Comparison of ENCODE assay signal across 8 cellular contexts in genomic region chr4:68349361-68350360, GRCh38. TPM values are rescaled to one million over a fixed set of nuclear protein-coding genes. Genes with fewer than 3 reads are reported as not detected.
A peak's percentile ranks its signal among the peaks of the same experiment; 100 is the strongest.
DNase-seq lines count a peak whose midpoint lies in the region; ATAC-seq and TF ChIP-seq lines count a peak whose summit lies in the region.

TSS of gene YTHDC1 (minus strand) at chr4:68350090. CDS start at chr4:68349753, 337 bp downstream.

- intact Hi-C loops in left ventricle myocardium superior (cut with micrococcal nuclease) = no loop called here
- intact Hi-C loops in prostate gland (cut with DNase I) = no loop called here

- H3K4me1 ChIP-seq in prostate gland (replicated peaks) = no peaks in the 10 kb centered on the region
- H3K4me1 ChIP-seq in urinary bladder (ENCODE audit: insufficient read depth) = peaks cover 1% of the 10 kb centered on the region

- H3K4me3 ChIP-seq in prostate gland = peak within 1 kb of the TSS; percentile 94
- peak within 1 kb of the TSS; percentile 69 for H3K4me3 ChIP-seq in urinary bladder (ENCODE audit: low read depth, low read length)

- peak within 1 kb of the TSS; percentile 97 for H3K27ac ChIP-seq in angular gyrus (ENCODE audit: low read depth, low read length)
- peak within 1 kb of the TSS; percentile 98 to 99 for H3K27ac ChIP-seq in prostate gland
- peak within 1 kb of the TSS; percentile 92 for H3K27ac ChIP-seq in urinary bladder (ENCODE audit: low read depth)

- H3K36me3 ChIP-seq in prostate gland (no peaks in the 10 kb centered on the region), urinary bladder (ENCODE audit: insufficient read depth) (no peaks in the 10 kb centered on the region)

- no peaks in the 10 kb centered on the region for H3K9me3 ChIP-seq in prostate gland

- peak; percentile 92 to 96 for DNase-seq in NCI-H187 (lab: John Stamatoyannopoulos, UW)
- DNase-seq in T-helper 2 cell = peak; percentile 85 to 98 (median 94)
- peak; percentile 98 for DNase-seq in left ventricle myocardium superior
- peak; percentile 97 for DNase-seq in prostate gland (ENCODE audit: low spot score)

- no peaks in the 10 kb centered on the region for H3K27me3 ChIP-seq in prostate gland (replicated peaks; ENCODE audit: insufficient read depth)

- 1% methylated on average over 79 of the region's 79 CpGs for WGBS in prostate gland
- WGBS in urinary bladder = under 1% methylated on average over 79 of the region's 79 CpGs

- TF ChIP-seq CTCF in prostate gland (IDR thresholded peaks at IDR 0.05) = peak in 1 of 4 experiments; percentile 16

- peak; percentile 98 for TF ChIP-seq POLR2A in prostate gland (IDR thresholded peaks at IDR 0.05)

- ATAC-seq in GM18498 (IDR thresholded peaks at IDR 0.05; ENCODE audit: unreplicated experiment) (peak; percentile 97), HG02938 (IDR thresholded peaks at IDR 0.05; ENCODE audit: unreplicated experiment) (peak; percentile 94), left ventricle myocardium superior (peak; percentile 99)

RNA-seq across cellular contexts. Expression of gene YTHDC1, which starts in this region (rescaled TPM):
- total RNA-seq in left ventricle myocardium superior = 57.1 TPM
- total RNA-seq in prostate gland = 10 to 100 TPM; 57.7 to 91.6 TPM
- 105 TPM for total RNA-seq in urinary bladder
- 64.9 TPM for polyA plus RNA-seq in urinary bladder

Comparison
In these comparisons a context has a peak if more than half of its experiments do, and no peak if none do; other contexts are left out.
1. Peak in every context shown above with its lines: DNase-seq, ATAC-seq, H3K4me3 ChIP-seq and H3K27ac ChIP-seq.